17 cellular contexts compared by ENCODE assay signal in genomic region chr2:214591359-214591758, GRCh38.
DNase-seq lines count a peak whose midpoint lies in the region; ATAC-seq, FAIRE-seq and TF ChIP-seq lines count a peak whose summit lies in the region.
"Had no signal": no experiment of that assay in that cellular context is flagged by ENCODE, and none has a peak within 500 bp of the region (broad histone marks: within the 10 kb centered on the region; RNA-seq: fewer than 3 reads in every experiment).

No MANE protein-coding gene starts in this region.

- H3K27ac ChIP-seq in A549 (no peak overlapping the region), thyroid gland (no peak overlapping the region)
- H3K27ac ChIP-seq: SJSA1 had no signal

- H3K4me1 ChIP-seq in A549 (peaks cover 13% of the 10 kb centered on the region; the same call in 2 of the 3 replicates), thyroid gland (no peaks in the 10 kb centered on the region)

- 31% methylated on average over 1 of the region's 1 CpG for WGBS in A549 (ENCODE audit: missing lambda C conversion rate)
- 66 to 83% methylated on average over 1 of the region's 1 CpG for WGBS in thyroid gland, 2 donors

- no peak overlapping the region for H3K4me2 ChIP-seq in A549

- TF ChIP-seq CTCF in A549 (IDR thresholded peaks at IDR 0.05) (no peak; the same call in 2 of the 3 replicates), thyroid gland (IDR thresholded peaks at IDR 0.05) (no peak)

- H3K27me3 ChIP-seq in thyroid gland: no peaks in the 10 kb centered on the region
- H3K27me3 ChIP-seq: SJSA1 had no signal

- TF ChIP-seq POLR2A in A549 (IDR thresholded peaks at IDR 0.05; ENCODE audit: low read length) (no peak), thyroid gland (IDR thresholded peaks at IDR 0.05) (no peak)

- intact Hi-C loops in thyroid gland (cut with DNase I): no loop called here

- peak in 1 of 2 experiments; percentile 43; a peak in 1 of 6 replicates for ATAC-seq in A549
- no peak for ATAC-seq in GM19397 (IDR thresholded peaks at IDR 0.05; ENCODE audit: unreplicated experiment)
- ATAC-seq: activated CD8-positive, alpha-beta memory T cell treated with anti-CD3 and anti-CD28 coated beads, Interleukin-2, amount 10 ng/mL, durations not matched to agents 7 days and 5 days; activated naive CD4-positive, alpha-beta T cell treated with anti-CD3 and anti-CD28 coated beads, Interleukin-2, amount 50 U/mL, for 72 hours; stimulated activated naive CD8-positive, alpha-beta T cell treated with anti-CD3 and anti-CD28 coated beads, Interleukin-15, amount 100 ng/mL, for 72 hours; WTC11 had no signal

- no peaks in the 10 kb centered on the region for H3K36me3 ChIP-seq in thyroid gland
- H3K36me3 ChIP-seq: SJSA1 had no signal

- CTCF ChIA-PET in A549 (lab: Yijun Ruan, JAX): interaction anchor here (0.7 kb wide), 1 partner anchor 743 kb away, joined by 3 read pairs; no protein-coding TSS in a partner anchor

- TF ChIP-seq RAD21 in A549 (conservative IDR thresholded peaks at IDR 0.05 in 1 of 2, IDR thresholded peaks at IDR 0.05 in 1 of 2): 0 out of 5 replicates have a peak, but pooled peaks have one; percentile 9 to 20

- peak in 1 of 2 experiments; percentile 6 for DNase-seq in A549 (ENCODE audit: low read depth in 1 of 2, low spot score in 1 of 2)
- peak; percentile 37 for DNase-seq in EL
- peak; percentile 9 for DNase-seq in RKO (ENCODE audit: low spot score)
- DNase-seq in fibroblast of peridontal ligament (ENCODE audit: extremely low read depth): peak; percentile 20
- no peak for DNase-seq in thyroid gland
- DNase-seq in NCI-H146 treated with DMSO at 0.1 percent for 48 hours (lab: John Stamatoyannopoulos, UW; ENCODE audit: unreplicated experiment): no peak
- DNase-seq in stimulated activated CD4-positive, alpha-beta T cell treated with anti-CD3 and anti-CD28 coated beads, Interleukin-4, amount 100 ng/mL, for 24 hours: no peak
- DNase-seq: activated CD8-positive, alpha-beta memory T cell treated with anti-CD3 and anti-CD28 coated beads, Interleukin-2, amount 10 ng/mL, durations not matched to agents 7 days and 5 days; CD4-positive, CD25-positive, alpha-beta regulatory T cell; NCI-H748 treated with DMSO at 0.1 percent for 48 hours; nephron progenitor cell; stimulated activated naive CD8-positive, alpha-beta T cell treated with anti-CD3 and anti-CD28 coated beads, Interleukin-15, amount 100 ng/mL, for 72 hours had no signal

- FAIRE-seq in A549 (lab: Jason Lieb, UNC): no peak
- FAIRE-seq: H54 had no signal

- POLR2A ChIA-PET in A549 (lab: Yijun Ruan, JAX): no interaction called here

- H3K9me3 ChIP-seq in A549: no peaks in the 10 kb centered on the region
- no peaks in the 10 kb centered on the region for H3K9me3 ChIP-seq in thyroid gland
- H3K9me3 ChIP-seq: SJSA1 had no signal

- H3K4me3 ChIP-seq in A549 (no peak overlapping the region), thyroid gland (replicated peaks in 1 of 3) (no peak overlapping the region)
- H3K4me3 ChIP-seq: SJSA1 had no signal

- TF ChIP-seq EP300 in A549 (IDR thresholded peaks at IDR 0.05): no peak

TF ChIP-seq in A549, 52 proteins besides CTCF, POLR2A, EP300 and RAD21:
- TF ChIP-seq USF2 (IDR thresholded peaks at IDR 0.05) (no peak), SMC3 (IDR thresholded peaks at IDR 0.05) (peak; percentile 28; the same call in 2 of the 3 replicates)

Comparison
In these comparisons a context has a peak if more than half of its experiments do, and no peak if none do; other contexts are left out.
1. DNase-seq: peak in EL (single experiment), RKO (single experiment) and fibroblast of peridontal ligament (single experiment); none in thyroid gland (0 of 2), NCI-H146 treated with DMSO at 0.1 percent for 48 hours (single experiment) and stimulated activated CD4-positive, alpha-beta T cell treated with anti-CD3 and anti-CD28 coated beads, Interleukin-4, amount 100 ng/mL, for 24 hours (single experiment).